ENCODE assay signal across 11 cellular contexts in genomic region chr6:35400901-35401311, GRCh38. TPM values are rescaled to one million over a fixed set of nuclear protein-coding genes. Genes with fewer than 3 reads are reported as not detected.
DNase-seq lines count a peak whose midpoint lies in the region; ATAC-seq and TF ChIP-seq lines count a peak whose summit lies in the region.
"Had no signal": no experiment of that assay in that cellular context is flagged by ENCODE, and none has a peak within 500 bp of the region (broad histone marks: within the 10 kb centered on the region; RNA-seq: fewer than 3 reads in every experiment).

No MANE protein-coding gene starts in this region.

- no peak for TF ChIP-seq CTCF in neural progenitor cell (IDR thresholded peaks at IDR 0.05)

- no peaks in the 10 kb centered on the region for H3K79me2 ChIP-seq in neural progenitor cell (ENCODE audit: low read depth)

- no peaks in the 10 kb centered on the region for H4K20me1 ChIP-seq in neural progenitor cell (ENCODE audit: low read depth)

- H3K36me3 Mint-ChIP-seq in neural progenitor cell, result peaks cover 3% of the 10 kb centered on the region

- H3K27me3 Mint-ChIP-seq in neural progenitor cell (ENCODE audit: insufficient read depth, low read depth), result peaks cover 9% of the 10 kb centered on the region
- H3K27me3 Mint-ChIP-seq: activated CD4-positive, alpha-beta T cell treated with anti-CD3 and anti-CD28 coated beads, Interleukin-2, amount 10 ng/mL, durations not matched to agents 7 days and 5 days had no signal

- no peaks in the 10 kb centered on the region for H3K27me3 ChIP-seq in neural progenitor cell
- H3K27me3 ChIP-seq: adrenal gland, heart right ventricle had no signal

- no peak overlapping the region for H3K27ac ChIP-seq in neural progenitor cell
- H3K27ac ChIP-seq: adrenal gland, heart right ventricle had no signal

- in situ Hi-C loops in KBM-7 (cut with MboI; ENCODE audit: low pct_unique_long_range_greater_than_20kb, low sequenced_read_pairs), result no loop called here

- no peaks in the 10 kb centered on the region for H3K36me3 ChIP-seq in neural progenitor cell
- H3K36me3 ChIP-seq: adrenal gland, heart right ventricle had no signal

- no peak overlapping the region for H2AFZ ChIP-seq in neural progenitor cell (replicated peaks)

- peaks cover 8% of the 10 kb centered on the region for H3K4me1 Mint-ChIP-seq in neural progenitor cell

- no peaks in the 10 kb centered on the region for H3K9me3 Mint-ChIP-seq in neural progenitor cell
- H3K9me3 Mint-ChIP-seq: activated CD4-positive, alpha-beta T cell treated with anti-CD3 and anti-CD28 coated beads, Interleukin-2, amount 10 ng/mL, durations not matched to agents 7 days and 5 days had no signal

- ATAC-seq in HG03354 (IDR thresholded peaks at IDR 0.05; ENCODE audit: poor library complexity, severe bottlenecking, unreplicated experiment) (no peak), HG03342 (IDR thresholded peaks at IDR 0.05; ENCODE audit: unreplicated experiment) (no peak)

- no peaks in the 10 kb centered on the region for H3F3A ChIP-seq in neural progenitor cell (ENCODE audit: low read depth)

- no peaks in the 10 kb centered on the region for H3K9me3 ChIP-seq in neural progenitor cell (ENCODE audit: low read depth)
- H3K9me3 ChIP-seq: adrenal gland, heart right ventricle had no signal

- DNase-seq in Daoy (ENCODE audit: low read depth) (peak; percentile 70), M059J (ENCODE audit: low read depth) (peak; percentile 81), epidermal melanocyte (ENCODE audit: insufficient read length, low spot score) (peak; percentile 3), neural progenitor cell (ENCODE audit: low spot score) (no peak), KBM-7 (no peak)
- DNase-seq: activated CD4-positive, alpha-beta T cell treated with anti-CD3 and anti-CD28 coated beads, Interleukin-2, amount 10 ng/mL, durations not matched to agents 7 days and 5 days; heart right ventricle; right cardiac atrium had no signal

- no peak overlapping the region for H3K4me3 ChIP-seq in neural progenitor cell
- H3K4me3 ChIP-seq: adrenal gland, heart right ventricle had no signal

- no peak overlapping the region for H3K4me2 ChIP-seq in neural progenitor cell

- no peak overlapping the region for H3K4me3 Mint-ChIP-seq in neural progenitor cell
- H3K4me3 Mint-ChIP-seq: activated CD4-positive, alpha-beta T cell treated with anti-CD3 and anti-CD28 coated beads, Interleukin-2, amount 10 ng/mL, durations not matched to agents 7 days and 5 days had no signal

- H3K4me1 ChIP-seq in neural progenitor cell, result no peaks in the 10 kb centered on the region

- peak overlapping the region; percentile 38 for H3K27ac Mint-ChIP-seq in neural progenitor cell
- H3K27ac Mint-ChIP-seq: activated CD4-positive, alpha-beta T cell treated with anti-CD3 and anti-CD28 coated beads, Interleukin-2, amount 10 ng/mL, durations not matched to agents 7 days and 5 days had no signal

- H3K9ac ChIP-seq in neural progenitor cell, result no peak overlapping the region

RNA-seq across cellular contexts. Expression of gene FANCE, which starts 51.2 kb away (rescaled TPM):
- 25.8 and 37.4 TPM in 2 replicates for total RNA-seq in Daoy (2014; rRNA removed; shearing (Covaris generic))
- total RNA-seq in M059J (2014; rRNA removed; shearing (Covaris generic)), result 9.2 and 12.9 TPM in 2 replicates
- 9.3 and 23.9 TPM in 2 replicates for total RNA-seq in neural progenitor cell (ENCODE audit: low replicate concordance)

RNA-seq across cellular contexts. Expression of gene PPARD, which starts 58.5 kb away (rescaled TPM):
- 2.9 and 5.6 TPM in 2 replicates for total RNA-seq in Daoy (2014; rRNA removed; shearing (Covaris generic))
- 12.5 and 22.7 TPM in 2 replicates for total RNA-seq in M059J (2014; rRNA removed; shearing (Covaris generic))
- 4.9 and 8.2 TPM in 2 replicates for total RNA-seq in neural progenitor cell (ENCODE audit: low replicate concordance)

Comparison
In these comparisons a context has a peak if more than half of its experiments do, and no peak if none do; other contexts are left out.
1. DNase-seq: peak in Daoy (single experiment), M059J (single experiment) and epidermal melanocyte (single experiment); none in neural progenitor cell (single experiment) and KBM-7 (single experiment).